Comparison of ENCODE assay signal across 10 cellular contexts in the genomic region with DNA sequence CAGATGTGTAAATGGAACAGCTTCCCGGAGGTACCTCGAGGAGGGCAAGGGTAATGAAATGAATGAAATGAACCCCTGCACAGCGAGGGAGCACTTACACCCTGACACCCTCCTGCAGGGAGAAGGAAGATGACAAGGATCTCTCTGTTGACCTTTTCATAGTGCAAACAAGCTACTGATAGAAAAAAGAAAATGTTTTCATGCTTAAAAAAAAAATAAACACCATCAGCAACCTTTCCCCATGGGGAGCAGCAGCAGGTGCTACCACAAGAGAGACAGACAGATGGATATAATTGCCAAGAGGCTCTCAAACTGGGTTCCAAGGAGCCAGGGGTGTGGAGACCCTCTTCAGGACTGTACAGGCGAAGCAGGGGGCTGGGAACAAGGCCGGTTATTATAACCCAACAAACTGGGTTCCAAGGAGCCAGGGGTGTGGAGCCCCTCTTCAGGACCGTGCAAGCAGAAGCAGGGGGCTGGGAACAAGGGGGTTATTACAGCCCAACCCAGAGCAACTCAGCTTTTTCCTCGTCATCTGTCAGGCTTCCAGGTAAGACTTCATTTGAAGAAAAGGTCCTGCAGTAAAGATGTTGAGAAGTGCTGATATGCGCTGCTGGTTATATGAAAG. TPM values are rescaled to one million over a fixed set of nuclear protein-coding genes. Genes with fewer than 3 reads are reported as not detected.
DNase-seq lines count a peak whose midpoint lies in the region; ATAC-seq and TF ChIP-seq lines count a peak whose summit lies in the region.
"Had no signal": no experiment of that assay in that cellular context is flagged by ENCODE, and none has a peak within 500 bp of the region (broad histone marks: within the 10 kb centered on the region; RNA-seq: fewer than 3 reads in every experiment).

No MANE protein-coding gene starts in this region.

- peak overlapping the region; percentile 77 for H3K4me2 ChIP-seq in smooth muscle cell

- no peaks in the 10 kb centered on the region for H4K20me1 ChIP-seq in smooth muscle cell (ENCODE audit: low read depth)

- CTCF ChIA-PET in activated CD4-positive, alpha-beta T cell treated with anti-CD3 and anti-CD28 coated beads for 36 hours (lab: Charles Lee): no interaction called here

- H3K9ac ChIP-seq in smooth muscle cell (ENCODE audit: low read depth): peak overlapping the region; percentile 50

- DNase-seq in NCI-H1436 (lab: John Stamatoyannopoulos, UW) (peak; percentile 72), lower lobe of right lung (no peak), smooth muscle cell (lab: John Stamatoyannopoulos, UW; ENCODE audit: unreplicated experiment) (no peak), hippocampal formation (lab: John Stamatoyannopoulos, UW) (no peak)
- DNase-seq in activated CD4-positive, alpha-beta T cell treated with anti-CD3 and anti-CD28 coated beads for 36 hours: no peak
- no peak for DNase-seq in activated CD4-positive, alpha-beta T cell treated with anti-CD3 and anti-CD28 coated beads, Interleukin-2, amount 50 U/mL, for 4 hours
- DNase-seq: T-cell had no signal

- no peak for ATAC-seq in lower lobe of right lung
- ATAC-seq in activated CD4-positive, alpha-beta T cell treated with anti-CD3 and anti-CD28 coated beads for 36 hours: no peak
- no peak for ATAC-seq in HG02642 (IDR thresholded peaks at IDR 0.05; ENCODE audit: poor library complexity, unreplicated experiment)
- ATAC-seq: T-cell had no signal

- no peak overlapping the region for H3K27ac Mint-ChIP-seq in activated CD4-positive, alpha-beta T cell treated with anti-CD3 and anti-CD28 coated beads for 36 hours
- H3K27ac Mint-ChIP-seq: T-cell had no signal

- H3K36me3 ChIP-seq in lower lobe of right lung (no peaks in the 10 kb centered on the region), smooth muscle cell (ENCODE audit: low read depth) (no peaks in the 10 kb centered on the region)
- H3K36me3 ChIP-seq: ascending aorta had no signal

- H3F3A ChIP-seq in smooth muscle cell (ENCODE audit: low read depth): peaks cover 6% of the 10 kb centered on the region

- peak overlapping the region; percentile 94 for H2AFZ ChIP-seq in smooth muscle cell (ENCODE audit: low read depth)

- H3K27me3 ChIP-seq in lower lobe of right lung (ENCODE audit: low read depth) (no peaks in the 10 kb centered on the region), smooth muscle cell (ENCODE audit: low read depth) (no peaks in the 10 kb centered on the region)
- H3K27me3 ChIP-seq: ascending aorta had no signal

- peaks cover 6% of the 10 kb centered on the region for H3K9me3 Mint-ChIP-seq in activated CD4-positive, alpha-beta T cell treated with anti-CD3 and anti-CD28 coated beads for 36 hours (ENCODE audit: low read depth)
- H3K9me3 Mint-ChIP-seq: T-cell had no signal

- 88% methylated on average over 8 of the region's 8 CpGs for WGBS in smooth muscle cell (ENCODE audit: low lambda C conversion rate)

- H3K36me3 Mint-ChIP-seq in activated CD4-positive, alpha-beta T cell treated with anti-CD3 and anti-CD28 coated beads for 36 hours (ENCODE audit: low read depth): peaks cover 2% of the 10 kb centered on the region
- H3K36me3 Mint-ChIP-seq: T-cell had no signal

- no peaks in the 10 kb centered on the region for H3K79me2 ChIP-seq in smooth muscle cell (ENCODE audit: low read depth)

- no peaks in the 10 kb centered on the region for H3K4me1 Mint-ChIP-seq in activated CD4-positive, alpha-beta T cell treated with anti-CD3 and anti-CD28 coated beads for 36 hours

- intact Hi-C loops in lower lobe of right lung (cut with DNase I): no loop called here
- intact Hi-C loops in activated CD4-positive, alpha-beta T cell treated with anti-CD3 and anti-CD28 coated beads for 36 hours (cut with DNase I, micrococcal nuclease): no loop called here

- H3K9me3 ChIP-seq in lower lobe of right lung (no peaks in the 10 kb centered on the region), smooth muscle cell (replicated peaks; ENCODE audit: low read depth) (no peaks in the 10 kb centered on the region)
- H3K9me3 ChIP-seq: ascending aorta had no signal

- H3K4me3 ChIP-seq in lower lobe of right lung (peak overlapping the region; percentile 47), smooth muscle cell (no peak overlapping the region)
- H3K4me3 ChIP-seq: ascending aorta had no signal

- TF ChIP-seq CTCF in VCaP (conservative IDR thresholded peaks at IDR 0.05) (no peak), lower lobe of right lung (IDR thresholded peaks at IDR 0.05) (no peak), smooth muscle cell (IDR thresholded peaks at IDR 0.05; ENCODE audit: borderline replicate concordance, insufficient read depth, poor library complexity, severe bottlenecking) (no peak)

- POLR2A ChIA-PET in activated CD4-positive, alpha-beta T cell treated with anti-CD3 and anti-CD28 coated beads for 36 hours (lab: Charles Lee): no interaction called here

- H3K27ac ChIP-seq in VCaP (peak overlapping the region; percentile 99), lower lobe of right lung (peak overlapping the region; percentile 93), smooth muscle cell (ENCODE audit: low read depth) (peak overlapping the region; percentile 84)

- no peak overlapping the region for H3K4me3 Mint-ChIP-seq in activated CD4-positive, alpha-beta T cell treated with anti-CD3 and anti-CD28 coated beads for 36 hours
- H3K4me3 Mint-ChIP-seq: T-cell had no signal

- H3K27me3 Mint-ChIP-seq in activated CD4-positive, alpha-beta T cell treated with anti-CD3 and anti-CD28 coated beads for 36 hours: no peaks in the 10 kb centered on the region
- H3K27me3 Mint-ChIP-seq: T-cell had no signal

- H3K4me1 ChIP-seq in lower lobe of right lung (peaks cover 72% of the 10 kb centered on the region), smooth muscle cell (ENCODE audit: low read depth) (peaks cover 22% of the 10 kb centered on the region)
- H3K4me1 ChIP-seq: ascending aorta had no signal

RNA-seq across cellular contexts. Expression of gene RPH3AL, which starts 0.7 kb away (rescaled TPM):
- total RNA-seq in lower lobe of right lung (38.7 TPM), smooth muscle cell (0.67 and 1.8 TPM in 2 replicates)
- 1.3 and 3.3 TPM in 2 replicates for polyA plus RNA-seq in smooth muscle cell
- 1 to 10 TPM; 1.4 to 2.0 TPM for total RNA-seq in activated CD4-positive, alpha-beta T cell treated with anti-CD3 and anti-CD28 coated beads for 36 hours

Comparison
In these comparisons a context has a peak if more than half of its experiments do, and no peak if none do; other contexts are left out.
1. RNA of gene RPH3AL, which starts 0.7 kb away (total RNA-seq): 38.7 TPM in lower lobe of right lung (single experiment); 1.4 to 2.0 TPM in activated CD4-positive, alpha-beta T cell treated with anti-CD3 and anti-CD28 coated beads for 36 hours and 0.67 to 1.8 TPM in smooth muscle cell; every median in the first group is over 10 times any median in the second.
2. Peak in every context shown above with its lines, with median percentiles within 50 percentile points of each other: H3K27ac ChIP-seq.